In genomic region chr7:112162161-112163020, GRCh38 we compare ENCODE assay signal across 9 cellular contexts. TPM values are rescaled to one million over a fixed set of nuclear protein-coding genes. Genes with fewer than 3 reads are reported as not detected.
DNase-seq lines count a peak whose midpoint lies in the region; ATAC-seq and TF ChIP-seq lines count a peak whose summit lies in the region.
"Had no signal": no experiment of that assay in that cellular context is flagged by ENCODE, and none has a peak within 500 bp of the region (broad histone marks: within the 10 kb centered on the region; RNA-seq: fewer than 3 reads in every experiment).

No MANE protein-coding gene starts in this region.

- H3K4me3 Mint-ChIP-seq in chondrocyte (ENCODE audit: unreplicated experiment), result peak overlapping the region; percentile 40
- no peak overlapping the region for H3K4me3 Mint-ChIP-seq in activated naive CD4-positive, alpha-beta T cell treated with anti-CD3 and anti-CD28 coated beads for 36 hours
- H3K4me3 Mint-ChIP-seq: activated B cell treated with CpG ODN at 0.5 μM for 24 hours had no signal

- CTCF ChIA-PET in activated naive CD4-positive, alpha-beta T cell treated with anti-CD3 and anti-CD28 coated beads for 36 hours (lab: Charles Lee), result no interaction called here

- no peaks in the 10 kb centered on the region for H3K36me3 Mint-ChIP-seq in chondrocyte (ENCODE audit: low read depth)
- H3K36me3 Mint-ChIP-seq in activated naive CD4-positive, alpha-beta T cell treated with anti-CD3 and anti-CD28 coated beads for 36 hours (ENCODE audit: low read depth), result no peaks in the 10 kb centered on the region

- TF ChIP-seq CTCF in chondrocyte (IDR thresholded peaks at IDR 0.05), result no peak

- ATAC-seq in left lobe of liver (peak; percentile 88), GM21737 (IDR thresholded peaks at IDR 0.05; ENCODE audit: unreplicated experiment) (no peak)

- peaks cover 56% of the 10 kb centered on the region for H3K4me1 Mint-ChIP-seq in chondrocyte (ENCODE audit: low read depth)
- no peaks in the 10 kb centered on the region for H3K4me1 Mint-ChIP-seq in activated naive CD4-positive, alpha-beta T cell treated with anti-CD3 and anti-CD28 coated beads for 36 hours (ENCODE audit: low read depth)

- in situ Hi-C loops in Caki2 (cut with HindIII; ENCODE audit: low pct_unique_long_range_greater_than_20kb, low sequenced_read_pairs), result no loop called here

- DNase-seq in Caki2 (ENCODE audit: low read depth), result peak; percentile 93
- peak; percentile 59 to 81 for DNase-seq in NCI-H2081 (lab: John Stamatoyannopoulos, UW)
- DNase-seq in chondrocyte (ENCODE audit: low spot score), result no peak
- DNase-seq in left lobe of liver (ENCODE audit: low spot score), result no peak
- no peak for DNase-seq in activated naive CD4-positive, alpha-beta T cell treated with anti-CD3 and anti-CD28 coated beads for 36 hours
- DNase-seq in NOMO-1 treated with dmso at 0.1 percent for 144 hours (lab: John Stamatoyannopoulos, UW; ENCODE audit: unreplicated experiment), result no peak
- no peak for DNase-seq in stimulated activated naive CD4-positive, alpha-beta T cell (lab: John Stamatoyannopoulos, UW)
- DNase-seq: activated B cell treated with CpG ODN at 0.5 μM for 24 hours had no signal

- H3K9me3 Mint-ChIP-seq in chondrocyte (ENCODE audit: low read depth), result no peaks in the 10 kb centered on the region
- no peaks in the 10 kb centered on the region for H3K9me3 Mint-ChIP-seq in activated naive CD4-positive, alpha-beta T cell treated with anti-CD3 and anti-CD28 coated beads for 36 hours
- H3K9me3 Mint-ChIP-seq: activated B cell treated with CpG ODN at 0.5 μM for 24 hours had no signal

- H3K27ac Mint-ChIP-seq in chondrocyte (ENCODE audit: unreplicated experiment), result peak overlapping the region; percentile 81
- no peak overlapping the region for H3K27ac Mint-ChIP-seq in activated naive CD4-positive, alpha-beta T cell treated with anti-CD3 and anti-CD28 coated beads for 36 hours
- H3K27ac Mint-ChIP-seq: activated B cell treated with CpG ODN at 0.5 μM for 24 hours had no signal

- H3K27me3 Mint-ChIP-seq in chondrocyte (ENCODE audit: low read depth), result no peaks in the 10 kb centered on the region
- peaks cover 9% of the 10 kb centered on the region for H3K27me3 Mint-ChIP-seq in activated naive CD4-positive, alpha-beta T cell treated with anti-CD3 and anti-CD28 coated beads for 36 hours (ENCODE audit: low read depth)

- intact Hi-C loops in activated naive CD4-positive, alpha-beta T cell treated with anti-CD3 and anti-CD28 coated beads for 36 hours (cut with micrococcal nuclease), result no loop called here

RNA-seq across cellular contexts. Expression of gene DOCK4, which starts 43.8 kb away (rescaled TPM):
- total RNA-seq in Caki2 (2014; rRNA removed; shearing (Covaris generic); ENCODE audit: low replicate concordance), result 3.5 and 9.5 TPM in 2 replicates
- total RNA-seq in chondrocyte (43.0 to 102 TPM (median 48.8 TPM) in 3 replicates), left lobe of liver (11.8 TPM)
- under 1 TPM; 0.43 to 0.62 TPM for total RNA-seq in activated naive CD4-positive, alpha-beta T cell treated with anti-CD3 and anti-CD28 coated beads for 36 hours

RNA-seq across cellular contexts. Expression of gene ZNF277, which starts 44.1 kb away (rescaled TPM):
- 21.9 and 30.2 TPM in 2 replicates for total RNA-seq in Caki2 (2014; rRNA removed; shearing (Covaris generic); ENCODE audit: low replicate concordance)
- total RNA-seq in chondrocyte (15.5 to 18.8 TPM (median 16.2 TPM) in 3 replicates), left lobe of liver (13.8 TPM)
- total RNA-seq in activated naive CD4-positive, alpha-beta T cell treated with anti-CD3 and anti-CD28 coated beads for 36 hours, result 10 to 100 TPM; 27.0 to 28.2 TPM

Comparison
In these comparisons a context has a peak if more than half of its experiments do, and no peak if none do; other contexts are left out.
1. DNase-seq: peak in Caki2 (single experiment) and NCI-H2081 (2 of 2); none in chondrocyte (single experiment), left lobe of liver (single experiment), activated naive CD4-positive, alpha-beta T cell treated with anti-CD3 and anti-CD28 coated beads for 36 hours (single experiment), NOMO-1 treated with dmso at 0.1 percent for 144 hours (single experiment) and stimulated activated naive CD4-positive, alpha-beta T cell (0 of 6).